1 cellular context compared by ENCODE assay signal in genomic region chr12:12903642-12904609, GRCh38.
TF ChIP-seq lines count a peak whose summit lies in the region.

No MANE protein-coding gene starts in this region.

TF ChIP-seq in WTC11, 78 proteins besides CTCF, POLR2A, EP300 and RAD21 (continued from another document):
- TF ChIP-seq AFF4 (CRISPR knock-in tag; IDR thresholded peaks at IDR 0.05; ENCODE audit: borderline replicate concordance) (no peak), CREM (CRISPR knock-in tag; IDR thresholded peaks at IDR 0.05) (no peak), STAT6 (CRISPR knock-in tag; conservative IDR thresholded peaks at IDR 0.05; ENCODE audit: low read depth) (no peak), MXD4 (CRISPR knock-in tag; IDR thresholded peaks at IDR 0.05; ENCODE audit: borderline replicate concordance) (no peak), ZNF671 (CRISPR knock-in tag; IDR thresholded peaks at IDR 0.05) (no peak), SP1 (CRISPR knock-in tag; conservative IDR thresholded peaks at IDR 0.05) (no peak), RELA (CRISPR knock-in tag; IDR thresholded peaks at IDR 0.05; ENCODE audit: borderline replicate concordance) (no peak), FOXP4 (CRISPR knock-in tag; IDR thresholded peaks at IDR 0.05) (no peak), FOXP1 (CRISPR knock-in tag; IDR thresholded peaks at IDR 0.05; ENCODE audit: borderline replicate concordance) (no peak)
